Comparison of ENCODE assay signal across 16 cellular contexts in genomic region chr20:23122959-23123655, GRCh38. TPM values are rescaled to one million over a fixed set of nuclear protein-coding genes. Genes with fewer than 3 reads are reported as not detected.
"Had no signal": no experiment of that assay in that cellular context is flagged by ENCODE, and none has a peak within 500 bp of the region (broad histone marks: within the 10 kb centered on the region; RNA-seq: fewer than 3 reads in every experiment).

No MANE protein-coding gene starts in this region.

- H3K36me3 ChIP-seq: breast epithelium, lower lobe of right lung, suprapubic skin, transverse colon, vagina had no signal

- DNase-seq: activated B cell treated with CpG ODN at 0.5 μM for 24 hours; activated CD4-positive, alpha-beta memory T cell treated with anti-CD3 and anti-CD28 coated beads, Interleukin-2, amount 10 ng/mL, durations not matched to agents 7 days and 5 days; activated CD4-positive, alpha-beta T cell treated with anti-CD3 and anti-CD28 coated beads for 48 hours; activated CD8-positive, alpha-beta memory T cell treated with anti-CD3 and anti-CD28 coated beads, Interleukin-2, amount 10 ng/mL, durations not matched to agents 7 days and 5 days; activated T-cell treated with anti-CD3 and anti-CD28 coated beads, Interleukin-2, amount 50 U/mL, for 24 hours; erythroblast; hypothalamus; lower lobe of right lung; occipital lobe; retina; transverse colon had no signal

- H3K9me3 ChIP-seq: breast epithelium, lower lobe of right lung, suprapubic skin, transverse colon, vagina had no signal

- H3K27ac ChIP-seq: breast epithelium, coronary artery, lower lobe of right lung, suprapubic skin, transverse colon, vagina had no signal

- ATAC-seq: activated CD8-positive, alpha-beta memory T cell treated with anti-CD3 and anti-CD28 coated beads, Interleukin-2, amount 10 ng/mL, durations not matched to agents 7 days and 5 days; lower lobe of right lung; natural killer cell treated with Interleukin-12 subunit alpha and Interleukin-12 subunit beta and Interleukin-15 and Interleukin-18, amount 100 ng/mL, for 72 hours had no signal

- H3K4me3 ChIP-seq: breast epithelium, coronary artery, lower lobe of right lung, suprapubic skin, transverse colon, vagina had no signal

- H3K27me3 ChIP-seq: breast epithelium, suprapubic skin, transverse colon, vagina had no signal

- H3K4me1 ChIP-seq: breast epithelium had no signal

RNA-seq across cellular contexts. Expression of gene CD93, which starts 37.0 kb away (rescaled TPM):
- total RNA-seq: activated B cell treated with CpG ODN at 0.5 μM for 24 hours had no signal
